In the genomic region with DNA sequence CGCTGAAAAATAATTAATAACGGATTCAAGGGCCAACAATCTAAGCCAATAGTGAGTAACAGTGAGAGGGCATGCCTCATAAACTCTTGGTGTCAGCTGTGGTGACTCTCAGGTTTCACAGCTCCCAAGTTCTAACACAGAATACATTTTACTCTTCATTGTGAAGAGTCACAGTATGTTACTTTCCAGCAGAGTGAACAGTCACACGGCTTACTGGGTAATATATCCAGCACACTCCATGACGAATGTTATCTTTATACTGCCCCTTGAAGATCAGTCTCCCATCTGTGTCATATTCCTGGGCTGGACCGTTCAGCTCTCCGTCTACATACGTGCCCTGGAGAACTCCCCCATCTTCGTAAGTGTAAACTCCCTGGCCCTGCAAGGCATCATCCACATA, we compare ENCODE assay signal across 19 cellular contexts. TPM values are rescaled to one million over a fixed set of nuclear protein-coding genes. Genes with fewer than 3 reads are reported as not detected.
DNase-seq lines count a peak whose midpoint lies in the region; ATAC-seq and TF ChIP-seq lines count a peak whose summit lies in the region.
"Had no signal": no experiment of that assay in that cellular context is flagged by ENCODE, and none has a peak within 500 bp of the region (broad histone marks: within the 10 kb centered on the region; RNA-seq: fewer than 3 reads in every experiment).

No MANE protein-coding gene starts in this region.

- H3K4me1 Mint-ChIP-seq in endodermal cell: no peaks in the 10 kb centered on the region
- peaks cover 10% of the 10 kb centered on the region for H3K4me1 Mint-ChIP-seq in osteocyte (ENCODE audit: unreplicated experiment)
- H3K4me1 Mint-ChIP-seq: activated naive CD8-positive, alpha-beta T cell treated with anti-CD3 and anti-CD28 coated beads for 36 hours had no signal

- no peak overlapping the region for H3K4me3 ChIP-seq in endodermal cell (ENCODE audit: low read length)

- peak overlapping the region; percentile 47 for H3K27ac ChIP-seq in endodermal cell (ENCODE audit: low read depth, low read length)
- H3K27ac ChIP-seq: neutrophil had no signal

- DNase-seq in DMS79 (lab: John Stamatoyannopoulos, UW) (peak; percentile 61), NCI-H2107 (lab: John Stamatoyannopoulos, UW) (peak; percentile 29), endodermal cell (no peak), osteocyte (ENCODE audit: extremely low spot score, unreplicated experiment) (no peak), NCI-H146 treated with DMSO at 0.1 percent for 48 hours (lab: John Stamatoyannopoulos, UW; ENCODE audit: unreplicated experiment) (no peak), anterior cingulate cortex (lab: John Stamatoyannopoulos, UW) (no peak), AG08395 (ENCODE audit: low spot score) (no peak)
- DNase-seq: activated CD4-positive, CD25-positive, alpha-beta regulatory T cell; activated CD8-positive, alpha-beta memory T cell treated with anti-CD3 and anti-CD28 coated beads for 24 hours; activated naive CD8-positive, alpha-beta T cell treated with anti-CD3 and anti-CD28 coated beads for 36 hours; effector memory CD8-positive, alpha-beta T cell; MM.1S; NCI-H2227 treated with DMSO at 0.1 percent for 48 hours; right cardiac atrium; SHP77 treated with DMSO at 0.1 percent for 48 hours; stimulated activated CD4-positive, alpha-beta T cell treated with anti-CD3 and anti-CD28 coated beads, Interleukin-4, amount 100 ng/mL, for 1 hour; T-helper 2 cell had no signal

- H3K4me3 Mint-ChIP-seq in endodermal cell (no peak overlapping the region), osteocyte (ENCODE audit: unreplicated experiment) (no peak overlapping the region)
- H3K4me3 Mint-ChIP-seq: activated naive CD8-positive, alpha-beta T cell treated with anti-CD3 and anti-CD28 coated beads for 36 hours; effector memory CD8-positive, alpha-beta T cell had no signal

- peaks cover 71% of the 10 kb centered on the region for H3K36me3 ChIP-seq in endodermal cell (ENCODE audit: control insufficient read depth, insufficient read depth, low read length)
- H3K36me3 ChIP-seq: neutrophil had no signal

- H3K36me3 Mint-ChIP-seq in endodermal cell (ENCODE audit: low read depth) (peaks cover 31% of the 10 kb centered on the region), osteocyte (ENCODE audit: unreplicated experiment) (peaks cover 33% of the 10 kb centered on the region)

- no peaks in the 10 kb centered on the region for H3K9me3 ChIP-seq in endodermal cell (ENCODE audit: control insufficient read depth, low read length)
- H3K9me3 ChIP-seq: neutrophil had no signal

- H3K27me3 Mint-ChIP-seq in endodermal cell (ENCODE audit: insufficient read depth) (no peaks in the 10 kb centered on the region), osteocyte (ENCODE audit: unreplicated experiment) (no peaks in the 10 kb centered on the region)
- H3K27me3 Mint-ChIP-seq: activated naive CD8-positive, alpha-beta T cell treated with anti-CD3 and anti-CD28 coated beads for 36 hours; effector memory CD8-positive, alpha-beta T cell had no signal

- no peaks in the 10 kb centered on the region for H3K27me3 ChIP-seq in endodermal cell (ENCODE audit: control insufficient read depth, insufficient read depth, low read length, poor library complexity, severe bottlenecking)
- H3K27me3 ChIP-seq: neutrophil had no signal

- no peak overlapping the region for H3K27ac Mint-ChIP-seq in endodermal cell
- peak overlapping the region; percentile 18 for H3K27ac Mint-ChIP-seq in osteocyte (ENCODE audit: unreplicated experiment)
- H3K27ac Mint-ChIP-seq: activated naive CD8-positive, alpha-beta T cell treated with anti-CD3 and anti-CD28 coated beads for 36 hours; effector memory CD8-positive, alpha-beta T cell had no signal

- H3K9ac ChIP-seq in endodermal cell (ENCODE audit: extremely low read depth, low read length, poor library complexity, severe bottlenecking): no peak overlapping the region

- H3K9me3 Mint-ChIP-seq in endodermal cell (no peaks in the 10 kb centered on the region), osteocyte (ENCODE audit: unreplicated experiment) (no peaks in the 10 kb centered on the region)
- H3K9me3 Mint-ChIP-seq: activated naive CD8-positive, alpha-beta T cell treated with anti-CD3 and anti-CD28 coated beads for 36 hours; effector memory CD8-positive, alpha-beta T cell had no signal

- H3K4me1 ChIP-seq in endodermal cell (ENCODE audit: control insufficient read depth, insufficient read depth, low read length): no peaks in the 10 kb centered on the region

- TF ChIP-seq CTCF in endodermal cell (conservative IDR thresholded peaks at IDR 0.05) (no peak), osteocyte (IDR thresholded peaks at IDR 0.05) (no peak)

- no peak for ATAC-seq in GM21619 (IDR thresholded peaks at IDR 0.05; ENCODE audit: unreplicated experiment)
- ATAC-seq: effector memory CD8-positive, alpha-beta T cell; right cardiac atrium had no signal

- WGBS in endodermal cell (ENCODE audit: insufficient coverage in 1 of 2, insufficient read length in 1 of 2), 2 experiments: 94 to 98% methylated on average over 4 to 8 of the region's 8 CpGs

RNA-seq across cellular contexts. Expression of a gene that starts 23.1 kb away (rescaled TPM):
- total RNA-seq in endodermal cell (10 to 100 TPM; 13.8 to 19.4 TPM), osteocyte (44.2 and 47.7 TPM in 2 replicates)
- 12.7 TPM for polyA plus RNA-seq in endodermal cell (2013, experiment 1 of 2)
- polyA plus RNA-seq in endodermal cell (2013, experiment 2 of 2): 13.2 TPM

Comparison
In these comparisons a context has a peak if more than half of its experiments do, and no peak if none do; other contexts are left out.
1. DNase-seq: peak in DMS79 (single experiment) and NCI-H2107 (single experiment); none in endodermal cell (single experiment), osteocyte (single experiment), NCI-H146 treated with DMSO at 0.1 percent for 48 hours (single experiment), anterior cingulate cortex (0 of 58) and AG08395 (single experiment).